Comparison of ENCODE assay signal across 8 cellular contexts in the genomic region with DNA sequence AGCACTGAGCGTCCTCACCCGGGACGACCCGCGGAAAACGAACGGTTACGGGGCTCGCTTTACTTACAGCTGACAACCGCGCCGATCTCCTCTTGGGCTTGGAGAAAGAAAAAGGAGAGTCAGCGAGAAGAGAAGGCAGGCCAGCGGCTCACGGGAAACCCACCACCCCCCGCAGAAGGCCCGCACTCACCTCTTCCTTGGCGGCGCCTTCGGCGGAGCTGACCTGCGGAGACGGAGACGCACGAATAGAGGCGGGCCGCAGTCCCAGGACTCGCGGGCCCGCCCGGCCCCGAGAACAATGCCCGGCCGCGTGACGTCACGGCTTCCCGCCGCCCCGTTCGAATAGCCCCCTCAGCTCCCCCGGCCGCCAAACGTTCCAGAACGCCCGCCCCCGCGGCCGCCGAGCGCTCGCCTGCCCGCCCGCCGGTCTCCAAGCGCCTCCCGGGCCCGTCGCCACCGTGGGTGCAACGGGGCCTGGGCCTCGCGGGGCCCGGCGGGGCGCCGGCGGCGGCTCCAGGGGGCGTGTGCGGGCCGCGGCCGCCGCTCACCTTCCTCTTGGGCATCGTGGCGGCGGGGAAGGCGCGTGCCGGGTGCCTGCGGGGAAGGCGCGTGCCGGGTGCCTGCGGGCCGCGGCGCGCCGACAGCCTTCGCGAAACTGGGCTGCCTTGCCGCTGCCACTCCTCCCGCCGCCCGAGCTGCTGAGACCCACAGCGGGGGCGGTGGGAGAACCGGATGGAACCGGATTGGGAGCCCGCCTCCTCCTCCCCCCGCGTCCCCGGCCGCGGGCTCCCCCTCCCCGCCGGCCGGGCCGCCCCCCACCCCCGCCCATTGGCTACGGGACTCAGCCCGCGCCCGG. TPM values are rescaled to one million over a fixed set of nuclear protein-coding genes. Genes with fewer than 3 reads are reported as not detected.
DNase-seq lines count a peak whose midpoint lies in the region; ATAC-seq and TF ChIP-seq lines count a peak whose summit lies in the region.

A gene with protein sequence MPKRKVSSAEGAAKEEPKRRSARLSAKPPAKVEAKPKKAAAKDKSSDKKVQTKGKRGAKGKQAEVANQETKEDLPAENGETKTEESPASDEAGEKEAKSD (minus strand): TSS at position 734 of the 856 bp plus-strand sequence. CDS start 171 bp downstream, at position 563.

- peaks cover 0 to 2% of the 10 kb centered on the region in 2 donors for H3K27me3 Mint-ChIP-seq in T-cell

- H3K4me3 Mint-ChIP-seq in T-cell, result peak within 1 kb of the TSS; percentile 84 to 96 (median 94)

- intact Hi-C loops in left cardiac atrium (cut with DNase I) (loop anchor here in 1 of 2 donors (5.0 kb wide), 2 partner anchors 36 to 39 kb away; a partner anchor contains a TSS), psoas muscle (cut with DNase I) (loop anchor here (1.0 to 5.0 kb wide), 3 partner anchors 36 to 40 kb away; a partner anchor contains a TSS)

- POLR2A ChIA-PET in T-cell (lab: Charles Lee), result interaction anchor here (0.6 to 1.0 kb wide), 6 partner anchors 20 to 45 kb away, joined by 3 to 7 read pairs (median 3); a partner anchor contains a TSS

- H3K4me3 ChIP-seq in psoas muscle (peak within 1 kb of the TSS; percentile 88), urinary bladder (ENCODE audit: low read depth, low read length) (peak within 1 kb of the TSS; percentile 94)

- peaks cover 24% of the 10 kb centered on the region for H3K36me3 Mint-ChIP-seq in T-cell

- peaks cover 13% of the 10 kb centered on the region for H3K4me1 ChIP-seq in psoas muscle
- H3K4me1 ChIP-seq in urinary bladder (ENCODE audit: insufficient read depth), result no peaks in the 10 kb centered on the region

- in situ Hi-C loops in GM13976 (cut with MboI; ENCODE audit: low sequenced_read_pairs, unreplicated experiment), result no loop called here

- H3K4me1 Mint-ChIP-seq in T-cell, result peaks cover 38 to 46% (median 43%) of the 10 kb centered on the region in 3 donors

- CTCF ChIA-PET in T-cell (lab: Charles Lee), result interaction anchor here in 1 of 2 donors (0.6 to 2.0 kb wide), 6 partner anchors 32 to 39 kb away, joined by 3 to 10 read pairs (median 4); a partner anchor contains a TSS

- ATAC-seq in HG02852 (IDR thresholded peaks at IDR 0.05; ENCODE audit: unreplicated experiment) (peak; percentile 49), T-cell (replicated peaks in 1 of 4) (peak; percentile 35 to 68 (median 68)), left cardiac atrium (peak; percentile 79 to 82), psoas muscle (peak; percentile 39 to 55 (median 49))

- peak within 1 kb of the TSS; percentile 71 for H3K27ac ChIP-seq in adipose tissue (ENCODE audit: low read depth, low read length)
- peak within 1 kb of the TSS; percentile 85 for H3K27ac ChIP-seq in psoas muscle
- peak within 1 kb of the TSS; percentile 98 for H3K27ac ChIP-seq in urinary bladder (ENCODE audit: low read depth)

- H3K27ac Mint-ChIP-seq in T-cell, result peak within 1 kb of the TSS; percentile 98

- H3K9me3 ChIP-seq in psoas muscle, result no peaks in the 10 kb centered on the region

- H3K36me3 ChIP-seq in psoas muscle (ENCODE audit: insufficient read depth in 1 of 2, low read depth in 1 of 2), result peaks cover 0 to 33% of the 10 kb centered on the region in 2 donors
- peaks cover 3% of the 10 kb centered on the region for H3K36me3 ChIP-seq in urinary bladder (ENCODE audit: insufficient read depth)

- H3K9me3 Mint-ChIP-seq in T-cell, result peaks cover 0 to 3% (median 0%) of the 10 kb centered on the region in 3 donors

- DNase-seq in GM13976 (ENCODE audit: low spot score), result peak; percentile 97
- peak; percentile 95 for DNase-seq in NCI-H146 (lab: John Stamatoyannopoulos, UW)
- DNase-seq in T-cell, result peak; percentile 32 to 88 (median 84)
- DNase-seq in left cardiac atrium, result peak; percentile 89
- DNase-seq in psoas muscle, result peak; percentile 84 to 87

- no peaks in the 10 kb centered on the region for H3K27me3 ChIP-seq in psoas muscle (ENCODE audit: insufficient read depth in 3 of 3, low read length in 2 of 3)

- no peak for TF ChIP-seq CTCF in GM13976 (IDR thresholded peaks at IDR 0.05; ENCODE audit: borderline replicate concordance, control extremely low read depth, extremely low read depth, insufficient read depth, missing control alignments)
- TF ChIP-seq CTCF in psoas muscle (IDR thresholded peaks at IDR 0.05), result peak; percentile 11

- WGBS in adipose tissue, 3 donors, result 0 to 1% (median 1%) methylated on average over 67 to 115 of the region's 116 CpGs
- WGBS in psoas muscle, 3 donors, result 0 to 1% (median 0%) methylated on average over 61 to 116 of the region's 116 CpGs
- WGBS in urinary bladder, result under 1% methylated on average over 107 of the region's 116 CpGs

RNA-seq across cellular contexts. Expression of the gene that starts here (rescaled TPM):
- 100 to 1,000 TPM; 206 to 254 (median 239) TPM for total RNA-seq in T-cell
- polyA plus RNA-seq in adipose tissue, result 10 to 100 TPM; 72.2 to 78.3 (median 77.0) TPM
- 10 to 100 TPM; 73.2 to 78.2 TPM for total RNA-seq in left cardiac atrium
- total RNA-seq in psoas muscle, result 10 to 100 TPM; 16.0 to 37.2 (median 20.6) TPM
- 10 to 100 TPM; 13.9 to 27.5 (median 17.7) TPM for polyA plus RNA-seq in psoas muscle
- 239 TPM for total RNA-seq in urinary bladder
- 108 TPM for polyA plus RNA-seq in urinary bladder

Comparison
In these comparisons a context has a peak if more than half of its experiments do, and no peak if none do; other contexts are left out.
1. Peak in every context shown above with its lines: DNase-seq, ATAC-seq, H3K4me3 ChIP-seq and H3K27ac ChIP-seq.